8 cellular contexts compared by ENCODE assay signal in the genomic region with DNA sequence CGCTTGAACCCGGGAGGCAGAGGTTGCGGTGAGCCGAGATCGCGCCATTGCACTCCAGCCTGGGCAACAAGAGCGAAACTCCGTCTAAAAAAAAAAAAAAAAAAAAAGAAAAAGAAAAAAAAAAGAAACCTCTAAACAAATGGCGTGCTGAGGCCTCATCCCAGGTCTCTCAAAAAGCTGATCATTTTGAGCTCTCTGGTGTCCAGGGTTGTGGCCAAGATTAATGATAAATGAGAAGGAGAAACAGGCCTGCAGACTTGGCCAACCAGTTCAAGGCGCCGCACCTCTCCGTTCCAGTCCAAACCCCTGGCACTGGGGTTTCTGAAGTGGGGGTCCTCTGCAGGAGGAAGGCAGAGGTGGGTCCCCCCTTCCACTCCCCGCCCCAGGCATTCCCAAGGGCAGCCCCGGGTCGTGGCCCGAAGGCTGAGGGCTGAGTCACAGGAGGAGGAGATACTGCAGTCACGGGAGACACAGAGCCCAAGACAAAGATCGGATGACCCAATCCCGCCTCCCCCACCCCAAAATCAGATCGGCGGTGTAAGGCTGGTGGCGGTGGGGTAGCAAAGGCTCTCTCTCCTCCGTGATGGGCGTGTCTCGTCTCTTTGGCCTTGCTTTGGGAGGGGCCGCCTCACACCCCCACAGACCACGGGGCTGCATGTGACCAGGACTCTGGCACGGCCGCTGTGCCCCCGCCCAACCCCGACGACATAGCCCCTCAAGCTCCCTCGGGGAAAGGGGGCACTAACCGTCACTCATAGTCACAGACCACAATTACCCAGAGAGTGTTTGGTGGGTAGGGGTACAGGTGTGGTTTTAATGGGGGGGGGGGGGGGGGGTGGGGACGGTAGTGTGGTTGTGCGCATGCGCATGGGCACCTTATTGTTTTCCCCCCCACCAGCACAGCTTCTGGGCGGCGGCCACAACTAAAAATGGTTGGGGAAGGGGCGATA. TPM values are rescaled to one million over a fixed set of nuclear protein-coding genes. Genes with fewer than 3 reads are reported as not detected.
A peak's percentile ranks its signal among the peaks of the same experiment; 100 is the strongest.
DNase-seq lines count a peak whose midpoint lies in the region; ATAC-seq, FAIRE-seq and TF ChIP-seq lines count a peak whose summit lies in the region.

No MANE protein-coding gene starts in this region.

- H3K9me2 ChIP-seq in GM23248 (ENCODE audit: insufficient read depth) (no peaks in the 10 kb centered on the region), OCI-LY1 (ENCODE audit: low read depth, low read length) (no peaks in the 10 kb centered on the region)

- peak overlapping the region; percentile 65 for H3K27ac ChIP-seq in GM23248
- H3K27ac ChIP-seq in OCI-LY1 (ENCODE audit: low read depth, low read length, poor library complexity, severe bottlenecking), result no peak overlapping the region
- H3K27ac ChIP-seq in heart right ventricle, result peak overlapping the region; percentile 74 to 94 (median 90)
- peak overlapping the region; percentile 52 to 85 (median 64) for H3K27ac ChIP-seq in pancreas

- H3K36me3 ChIP-seq in GM23248 (ENCODE audit: low read depth) (peaks cover 7% of the 10 kb centered on the region; the same call in 1 of the 2 replicates), OCI-LY1 (ENCODE audit: insufficient read depth, low read length) (peaks cover 2% of the 10 kb centered on the region; the same call in 1 of the 2 replicates), heart right ventricle (peaks cover 0 to 29% (median 2%) of the 10 kb centered on the region in 9 donors), pancreas (no peaks in the 10 kb centered on the region)

- H3K79me2 ChIP-seq in GM23248 (ENCODE audit: insufficient read depth) (peaks cover 40% of the 10 kb centered on the region), OCI-LY1 (ENCODE audit: insufficient read depth, low read length) (no peaks in the 10 kb centered on the region)

- in situ Hi-C loops in GM23248 (cut with MboI), result no loop called here

- intact Hi-C loops in heart right ventricle (cut with DNase I) (loop anchor here in 9 of 10 donors (5.0 to 10.0 kb wide), 8 partner anchors 104 to 344 kb away; partner anchors contain the start of genes NBR1 (in 7 of the 9) and BRCA1 (in 5 of the 9)), pancreas (cut with DNase I) (no loop called here)

- peak; percentile 48 for DNase-seq in Ammon's horn (ENCODE audit: low spot score)
- peak; percentile 89 for DNase-seq in GM23248
- DNase-seq in anterior cingulate cortex (lab: John Stamatoyannopoulos, UW), result peak in 35 of 58 donors; percentile 23 to 72 (median 46)
- DNase-seq in heart right ventricle, result peak; percentile 66 to 76
- peak; percentile 48 to 82 (median 70) for DNase-seq in pancreas

- H3K9ac ChIP-seq in GM23248 (peak overlapping the region; percentile 80), OCI-LY1 (ENCODE audit: low read length) (peak overlapping the region; percentile 71)

- H3K9me3 ChIP-seq in GM23248 (ENCODE audit: low read depth), result no peaks in the 10 kb centered on the region
- H3K9me3 ChIP-seq in OCI-LY1 (ENCODE audit: low read length), result no peaks in the 10 kb centered on the region
- no peaks in the 10 kb centered on the region for H3K9me3 ChIP-seq in heart right ventricle
- H3K9me3 ChIP-seq in pancreas, result no peaks in the 10 kb centered on the region

- ATAC-seq in heart right ventricle (peak; percentile 32 to 56 (median 43)), pancreas (peak; percentile 23 to 28 (median 26)), HG03039 (IDR thresholded peaks at IDR 0.05; ENCODE audit: unreplicated experiment) (no peak), HG02973 (IDR thresholded peaks at IDR 0.05; ENCODE audit: unreplicated experiment) (no peak)

- H3K4me3 ChIP-seq in GM23248, result peak overlapping the region; percentile 99
- H3K4me3 ChIP-seq in OCI-LY1 (ENCODE audit: low read depth, low read length, poor library complexity, severe bottlenecking), result peak overlapping the region; percentile 93
- H3K4me3 ChIP-seq in heart right ventricle, result peak overlapping the region; percentile 88 to 100 (median 96)
- peak overlapping the region; percentile 53 to 93 (median 84) for H3K4me3 ChIP-seq in pancreas

- peaks cover 25% of the 10 kb centered on the region for H3K4me1 ChIP-seq in GM23248 (ENCODE audit: insufficient read depth)
- H3K4me1 ChIP-seq in OCI-LY1 (ENCODE audit: insufficient read depth, low read length, severe bottlenecking), result peaks cover 24% of the 10 kb centered on the region
- peaks cover 8 to 61% (median 54%) of the 10 kb centered on the region in 9 donors for H3K4me1 ChIP-seq in heart right ventricle
- peaks cover 5 to 12% (median 7%) of the 10 kb centered on the region in 3 donors for H3K4me1 ChIP-seq in pancreas

- WGBS in GM23248 (ENCODE audit: low coverage in 1 of 2, low lambda C conversion rate in 2 of 2, missing lambda C conversion rate in 2 of 2), 2 experiments, result 6 to 18% methylated on average over 21 to 40 of the region's 40 CpGs
- WGBS in heart right ventricle, 2 donors, result 12 to 18% methylated on average over 35 to 36 of the region's 40 CpGs
- 9 to 14% methylated on average over 27 to 35 of the region's 40 CpGs for WGBS in pancreas, 2 donors

- no peak for FAIRE-seq in pancreas (lab: Jason Lieb, UNC)

- H4K20me1 ChIP-seq in GM23248 (ENCODE audit: insufficient read depth) (no peaks in the 10 kb centered on the region), OCI-LY1 (ENCODE audit: insufficient read depth, low read length) (no peaks in the 10 kb centered on the region)

- H2AFZ ChIP-seq in GM23248, result peak overlapping the region; percentile 84
- H2AFZ ChIP-seq in OCI-LY1 (ENCODE audit: low read length), result no peak overlapping the region; the same call in 1 of the 2 replicates

- H3F3A ChIP-seq in GM23248 (ENCODE audit: insufficient read depth) (no peaks in the 10 kb centered on the region), OCI-LY1 (ENCODE audit: insufficient read depth, low read length) (no peaks in the 10 kb centered on the region)

- H3K4me2 ChIP-seq in GM23248 (ENCODE audit: unreplicated experiment) (peak overlapping the region; percentile 80), OCI-LY1 (ENCODE audit: low read length) (peak overlapping the region; percentile 93)

- TF ChIP-seq CTCF in OCI-LY1 (IDR thresholded peaks at IDR 0.05; ENCODE audit: low read length), result no peak
- no peak for TF ChIP-seq CTCF in heart right ventricle (IDR thresholded peaks at IDR 0.05)
- TF ChIP-seq CTCF in pancreas (IDR thresholded peaks at IDR 0.05), result no peak

- no peaks in the 10 kb centered on the region for H3K27me3 ChIP-seq in GM23248 (replicated peaks; ENCODE audit: insufficient read depth)
- H3K27me3 ChIP-seq in OCI-LY1 (ENCODE audit: insufficient read depth, low read length), result no peaks in the 10 kb centered on the region
- H3K27me3 ChIP-seq in heart right ventricle, result no peaks in the 10 kb centered on the region
- no peaks in the 10 kb centered on the region for H3K27me3 ChIP-seq in pancreas

RNA-seq across cellular contexts. Expression of gene VAT1, which starts 1.1 kb away (rescaled TPM):
- total RNA-seq in GM23248 (2014; rRNA removed; shearing (Covaris generic)), result 215 and 238 TPM in 2 replicates
- polyA plus RNA-seq in GM23248 (2016; fragmentation: Nextera tagmentation; extraction: Ambion mirVana) (223 and 243 TPM in 2 replicates), heart right ventricle (10 to 100 TPM; 54.6 to 66.5 TPM), pancreas (10 to 100 TPM; 47.9 to 51.8 TPM)
- total RNA-seq in heart right ventricle (10 to 100 TPM; 48.5 to 99.2 (median 70.8) TPM), pancreas (100 to 1,000 TPM in 1 of 6 donors, 10 to 100 TPM in 5; 65.8 to 132 (median 80.5) TPM)

RNA-seq across cellular contexts. Expression of gene RND2, which starts 4.0 kb away (rescaled TPM):
- 0.11 TPM in 1 of 2 replicates, not detected in the other for total RNA-seq in GM23248 (2014; rRNA removed; shearing (Covaris generic))
- polyA plus RNA-seq in GM23248 (2016; fragmentation: Nextera tagmentation; extraction: Ambion mirVana) (0.18 and 0.30 TPM in 2 replicates), heart right ventricle (under 1 TPM; 0.14 to 0.95 TPM), pancreas (1 to 10 TPM in 1 of 2 donors, under 1 TPM in 1; 0.46 to 1.1 TPM)
- total RNA-seq in heart right ventricle (1 to 10 TPM in 1 of 10 donors, under 1 TPM in 9; 0.16 to 2.3 (median 0.51) TPM), pancreas (under 1 TPM; 0.22 to 0.71 (median 0.57) TPM)

RNA-seq across cellular contexts. Expression of gene IFI35, which starts 14.5 kb away (rescaled TPM):
- 21.8 and 27.7 TPM in 2 replicates for total RNA-seq in GM23248 (2014; rRNA removed; shearing (Covaris generic))
- polyA plus RNA-seq in GM23248 (2016; fragmentation: Nextera tagmentation; extraction: Ambion mirVana) (23.3 and 27.6 TPM in 2 replicates), heart right ventricle (10 to 100 TPM; 13.0 to 26.0 TPM), pancreas (10 to 100 TPM; 20.2 to 23.9 TPM)
- total RNA-seq in heart right ventricle (10 to 100 TPM in 6 of 10 donors, 1 to 10 TPM in 4; 7.0 to 61.6 (median 13.2) TPM), pancreas (10 to 100 TPM in 2 of 6 donors, 1 to 10 TPM in 4; 6.0 to 19.9 (median 7.7) TPM)

RNA-seq across cellular contexts. Expression of gene RPL27, which starts 22.8 kb away (rescaled TPM):
- 928 and 1,286 TPM in 2 replicates for total RNA-seq in GM23248 (2014; rRNA removed; shearing (Covaris generic))
- polyA plus RNA-seq in GM23248 (2016; fragmentation: Nextera tagmentation; extraction: Ambion mirVana) (1,038 and 1,095 TPM in 2 replicates), heart right ventricle (1,000 to 10,000 TPM; 1,760 to 2,790 TPM), pancreas (1,000 to 10,000 TPM; 1,179 to 1,185 TPM)
- total RNA-seq in heart right ventricle (100 to 1,000 TPM; 388 to 841 (median 519) TPM), pancreas (100 to 1,000 TPM; 284 to 613 (median 489) TPM)

RNA-seq across cellular contexts. Expression of gene RUNDC1, which starts 40.7 kb away (rescaled TPM):
- total RNA-seq in GM23248 (2014; rRNA removed; shearing (Covaris generic)), result 6.4 and 8.0 TPM in 2 replicates
- 7.6 and 9.3 TPM in 2 replicates for polyA plus RNA-seq in GM23248 (2016; fragmentation: Nextera tagmentation; extraction: Ambion mirVana)
- total RNA-seq in heart right ventricle, result 10 to 100 TPM in 9 of 10 donors, 1 to 10 TPM in 1; 7.5 to 21.0 (median 11.6) TPM
- 10 to 100 TPM in 1 of 2 donors, 1 to 10 TPM in 1; 5.6 to 10.2 TPM for polyA plus RNA-seq in heart right ventricle
- 10 to 100 TPM in 1 of 6 donors, 1 to 10 TPM in 5; 6.3 to 12.1 (median 7.9) TPM for total RNA-seq in pancreas
- 1 to 10 TPM; 9.1 to 9.6 TPM for polyA plus RNA-seq in pancreas

Comparison
In these comparisons a context has a peak if more than half of its experiments do, and no peak if none do; other contexts are left out.
1. ATAC-seq: peak in heart right ventricle (8 of 8) and pancreas (4 of 4); none in HG03039 (single experiment) and HG02973 (single experiment).
2. intact Hi-C loops: an anchor here in heart right ventricle (5.0 to 10.0 kb wide); none called in pancreas.
3. Peak in every context shown above with its lines, with median percentiles within 50 percentile points of each other: DNase-seq and H3K4me3 ChIP-seq.